ENCODE assay signal across 9 cellular contexts in genomic region chr7:125010540-125010939, GRCh38.
"Had no signal": no experiment of that assay in that cellular context is flagged by ENCODE, and none has a peak within 500 bp of the region (broad histone marks: within the 10 kb centered on the region; RNA-seq: fewer than 3 reads in every experiment).

No MANE protein-coding gene starts in this region.

- H3K36me3 ChIP-seq: HAP-1 had no signal

- H3K9me3 ChIP-seq: HAP-1 had no signal

- H3K27ac Mint-ChIP-seq: GM23338, HFFc6 had no signal

- H3K4me1 ChIP-seq: HAP-1 had no signal

- H2AFZ ChIP-seq: GM23338 had no signal

- H3K4me1 Mint-ChIP-seq: GM23338 had no signal

- DNase-seq: H7, HFFc6, Karpas-422, KBM-7 had no signal

- H3K9me3 Mint-ChIP-seq: GM23338, HFFc6 had no signal

- H3K4me2 ChIP-seq: GM23338, KMS-11 had no signal

- H3K27ac ChIP-seq: KMS-11 had no signal

- FAIRE-seq: HTR-8/SVneo had no signal

- H3K4me3 Mint-ChIP-seq: GM23338, HFFc6 had no signal

- ATAC-seq: GM23338, HCT116 had no signal

- H3K4me3 ChIP-seq: GM23338, HAP-1 had no signal

- H3K9ac ChIP-seq: KMS-11 had no signal
